ENCODE assay signal across 17 cellular contexts in genomic region chr18:33706391-33706790, GRCh38.
DNase-seq lines count a peak whose midpoint lies in the region; ATAC-seq, FAIRE-seq and TF ChIP-seq lines count a peak whose summit lies in the region.
"Had no signal": no experiment of that assay in that cellular context is flagged by ENCODE, and none has a peak within 500 bp of the region (broad histone marks: within the 10 kb centered on the region; RNA-seq: fewer than 3 reads in every experiment).

No MANE protein-coding gene starts in this region.

- H3K4me1 Mint-ChIP-seq in HFFc6 (ENCODE audit: low read depth), result no peaks in the 10 kb centered on the region
- H3K4me1 Mint-ChIP-seq: B cell had no signal

- no peak for ATAC-seq in IMR-90 (ENCODE audit: low read depth)

- H2BK120ac ChIP-seq in IMR-90 (ENCODE audit: low read depth, low read length), result no peak overlapping the region

- H3K56ac ChIP-seq in IMR-90 (ENCODE audit: extremely low read depth, insufficient read depth, low read length), result no peak overlapping the region

- H3K4me1 ChIP-seq in IMR-90 (ENCODE audit: control insufficient read depth, insufficient read depth, low read length), result no peaks in the 10 kb centered on the region

- H3K36me3 ChIP-seq in IMR-90 (ENCODE audit: control insufficient read depth, insufficient read depth, low read length), result no peaks in the 10 kb centered on the region
- no peaks in the 10 kb centered on the region for H3K36me3 ChIP-seq in bronchial epithelial cell (ENCODE audit: control insufficient read depth, insufficient read depth, low read length)

- H3K4me3 ChIP-seq in IMR-90 (ENCODE audit: insufficient read depth, low read depth, low read length) (no peak overlapping the region), bronchial epithelial cell (ENCODE audit: low read depth, low read length) (no peak overlapping the region), fibroblast of pulmonary artery (replicated peaks; ENCODE audit: low read depth, low read length) (no peak overlapping the region)
- H3K4me3 ChIP-seq: GM23248 had no signal

- H3K9me3 ChIP-seq in IMR-90 (ENCODE audit: control insufficient read depth, insufficient read depth, low read length), result no peaks in the 10 kb centered on the region

- peaks cover 20% of the 10 kb centered on the region for H3K9me3 Mint-ChIP-seq in HFFc6

- H4K91ac ChIP-seq in IMR-90 (ENCODE audit: insufficient read depth, low read depth, low read length), result no peak overlapping the region

- intact Hi-C loops in IMR-90 (cut with micrococcal nuclease), result loop anchor here (2.0 kb wide), 1 partner anchor 14 kb away; no protein-coding TSS in a partner anchor

- no peak overlapping the region for H3K4me3 Mint-ChIP-seq in HFFc6
- H3K4me3 Mint-ChIP-seq: B cell; CD4-positive, alpha-beta T cell; IgD-negative memory B cell had no signal

- DNase-seq in IMR-90 (peak; percentile 11), bronchial epithelial cell (ENCODE audit: low read depth) (peak; percentile 58), fibroblast of pulmonary artery (ENCODE audit: low read depth) (peak; percentile 19), HFFc6 (no peak), ureter (ENCODE audit: low spot score) (no peak), NCI-H510A treated with DMSO at 0.1 percent for 48 hours (lab: John Stamatoyannopoulos, UW) (no peak)
- DNase-seq in activated CD4-positive, alpha-beta T cell treated with anti-CD3 and anti-CD28 coated beads, Interleukin-2, amount 50 U/mL, for 4 hours, result no peak
- DNase-seq: C1 segment of cervical spinal cord; Calu3; CD4-positive, alpha-beta T cell; DMS79; GM23248; H7 had no signal

- H3K14ac ChIP-seq in IMR-90 (replicated peaks; ENCODE audit: low read depth, low read length), result no peak overlapping the region

- H4K20me1 ChIP-seq in IMR-90 (ENCODE audit: insufficient read depth, low read length), result no peaks in the 10 kb centered on the region

- no peak overlapping the region for H3K4me2 ChIP-seq in IMR-90 (ENCODE audit: low read depth, low read length)

- H3K27ac ChIP-seq in IMR-90 (ENCODE audit: insufficient read depth, low read length), result no peak overlapping the region
- H3K27ac ChIP-seq: GM23248 had no signal

- H2AK5ac ChIP-seq in IMR-90 (ENCODE audit: low read depth, low read length), result no peak overlapping the region

- no peaks in the 10 kb centered on the region for H3K9me1 ChIP-seq in IMR-90 (ENCODE audit: insufficient read depth, low read length)

- in situ Hi-C loops in IMR-90 (cut with MboI; ENCODE audit: low sequenced_read_pairs), result no loop called here

- H3K23ac ChIP-seq in IMR-90 (ENCODE audit: low read depth, low read length), result no peak overlapping the region

- no peak for TF ChIP-seq POLR2A in IMR-90 (IDR thresholded peaks at IDR 0.05; ENCODE audit: low read depth, low read length)

- H3K79me1 ChIP-seq in IMR-90 (ENCODE audit: low read depth in 1 of 2, low read length in 2 of 2), result no peaks in the 10 kb centered on the region

- TF ChIP-seq CTCF in IMR-90 (conservative IDR thresholded peaks at IDR 0.05; ENCODE audit: low read depth, low read length) (no peak), bronchial epithelial cell (IDR thresholded peaks at IDR 0.05; ENCODE audit: insufficient read depth, low read length, severe bottlenecking) (no peak), fibroblast of pulmonary artery (IDR thresholded peaks at IDR 0.05; ENCODE audit: low read length, missing control alignments) (no peak), HFFc6 (IDR thresholded peaks at IDR 0.05) (no peak)

- no peak overlapping the region for H3K9ac ChIP-seq in IMR-90 (ENCODE audit: low read depth, low read length)
- H3K9ac ChIP-seq: GM23248 had no signal

- no peak overlapping the region for H2BK15ac ChIP-seq in IMR-90 (ENCODE audit: low read depth, low read length)

- H2AFZ ChIP-seq in IMR-90 (replicated peaks; ENCODE audit: low read length, poor library complexity), result no peak overlapping the region
- H2AFZ ChIP-seq: GM23248 had no signal

- no peak overlapping the region for H3K4ac ChIP-seq in IMR-90 (ENCODE audit: low read depth, low read length)

- H2BK20ac ChIP-seq in IMR-90 (ENCODE audit: low read depth, low read length), result no peak overlapping the region

- no peaks in the 10 kb centered on the region for H3K36me3 Mint-ChIP-seq in HFFc6 (ENCODE audit: low read depth)
- H3K36me3 Mint-ChIP-seq: IgD-negative memory B cell had no signal

- no peaks in the 10 kb centered on the region for H3K27me3 ChIP-seq in IMR-90 (ENCODE audit: control insufficient read depth, insufficient read depth, low read length)
- no peaks in the 10 kb centered on the region for H3K27me3 ChIP-seq in bronchial epithelial cell (ENCODE audit: control insufficient read depth, insufficient read depth, low read length)

- no peak overlapping the region for H3K27ac Mint-ChIP-seq in HFFc6
- H3K27ac Mint-ChIP-seq: B cell; CD4-positive, alpha-beta T cell; IgD-negative memory B cell had no signal

- no peak overlapping the region for H2AK9ac ChIP-seq in IMR-90 (replicated peaks; ENCODE audit: low read depth, low read length, poor library complexity)

- POLR2A ChIA-PET in IMR-90 (lab: Charles Lee; ENCODE audit: unreplicated experiment), result no interaction called here

- FAIRE-seq in bronchial epithelial cell (lab: Jason Lieb, UNC), result no peak
- FAIRE-seq: A204.1, GM12891 had no signal

- WGBS in IMR-90 (ENCODE audit: extremely low coverage in 2 of 2, insufficient read length in 1 of 2), 2 experiments, result no CpG with 5 or more reads among the region's 1 CpG

- H4K5ac ChIP-seq in IMR-90 (ENCODE audit: low read depth, low read length), result no peak overlapping the region

- no peak for TF ChIP-seq RAD21 in IMR-90 (IDR thresholded peaks at IDR 0.05; ENCODE audit: low read length)

- no TSS peak for BruUV-seq in IMR-90 (replicated peaks; lab: Mats Ljungman, UMichigan)

- no peak overlapping the region for H2BK5ac ChIP-seq in IMR-90 (ENCODE audit: low read depth, low read length, poor library complexity, severe bottlenecking)

- no peak overlapping the region for H4K8ac ChIP-seq in IMR-90 (ENCODE audit: low read depth in 2 of 2, low read length in 2 of 2)

- H3K18ac ChIP-seq in IMR-90 (ENCODE audit: low read depth, low read length), result no peak overlapping the region

- no peaks in the 10 kb centered on the region for H3K27me3 Mint-ChIP-seq in HFFc6 (ENCODE audit: insufficient read depth)
- H3K27me3 Mint-ChIP-seq: B cell; CD4-positive, alpha-beta T cell; IgD-negative memory B cell had no signal

- dilution Hi-C loops in IMR-90 (cut with HindIII; ENCODE audit: low sequenced_read_pairs, unreplicated experiment), result no loop called here

- CTCF ChIA-PET in IMR-90 (lab: Yijun Ruan, JAX), result no interaction called here

TF ChIP-seq in IMR-90, 13 proteins besides CTCF, POLR2A, EP300 and RAD21:
- TF ChIP-seq MAZ (IDR thresholded peaks at IDR 0.05; ENCODE audit: borderline replicate concordance, low read depth, low read length) (no peak), RCOR1 (IDR thresholded peaks at IDR 0.05; ENCODE audit: insufficient replicate concordance, low read length) (no peak), CHD1 (IDR thresholded peaks at IDR 0.05; ENCODE audit: low read depth, low read length) (no peak), SMC3 (IDR thresholded peaks at IDR 0.05; ENCODE audit: low read depth, low read length) (no peak), BHLHE40 (IDR thresholded peaks at IDR 0.05; ENCODE audit: low read depth, low read length) (no peak), NFE2L2 (IDR thresholded peaks at IDR 0.05; ENCODE audit: low read depth, low read length) (no peak), CEBPB (IDR thresholded peaks at IDR 0.05; ENCODE audit: low read depth, low read length) (peak; percentile 6; the same call in 1 of the 2 replicates), USF2 (IDR thresholded peaks at IDR 0.05; ENCODE audit: low read depth, low read length) (no peak), MAFK (IDR thresholded peaks at IDR 0.05; ENCODE audit: low read depth, low read length) (no peak)
TF ChIP-seq in IMR-90: peak in this region for 1.

Comparison
In these comparisons a context has a peak if more than half of its experiments do, and no peak if none do; other contexts are left out.
1. DNase-seq: peak in IMR-90 (single experiment), bronchial epithelial cell (single experiment) and fibroblast of pulmonary artery (single experiment); none in activated CD4-positive, alpha-beta T cell treated with anti-CD3 and anti-CD28 coated beads, Interleukin-2, amount 50 U/mL, for 4 hours (0 of 2), HFFc6 (single experiment), ureter (single experiment) and NCI-H510A treated with DMSO at 0.1 percent for 48 hours (single experiment).